36 cellular contexts compared by ENCODE assay signal in genomic region chr18:49960376-49960775, GRCh38.
"Had no signal": no experiment of that assay in that cellular context is flagged by ENCODE, and none has a peak within 500 bp of the region (broad histone marks: within the 10 kb centered on the region; RNA-seq: fewer than 3 reads in every experiment).

No MANE protein-coding gene starts in this region.

- H3K9me3 ChIP-seq: ascending aorta had no signal

- H3K27ac ChIP-seq: ascending aorta, cardiac muscle cell, VCaP had no signal

- ATAC-seq: activated CD4-positive, alpha-beta T cell treated with anti-CD3 and anti-CD28 coated beads for 36 hours; activated T-cell treated with anti-CD3 and anti-CD28 coated beads, Interleukin-2, amount 50 U/mL, for 4 hours; activated T-cell treated with anti-CD3 and anti-CD28 coated beads, Interleukin-2, amount 50 U/mL, for 72 hours had no signal

- H3K4me1 Mint-ChIP-seq: activated B cell treated with CpG ODN at 0.5 μM for 24 hours, brain had no signal

- H3K4me3 ChIP-seq: ascending aorta, cardiac muscle cell had no signal

- H3K36me3 Mint-ChIP-seq: activated CD4-positive, alpha-beta memory T cell treated with anti-CD3 and anti-CD28 coated beads for 36 hours; activated naive CD4-positive, alpha-beta T cell treated with anti-CD3 and anti-CD28 coated beads, Interleukin-2, amount 10 ng/mL, durations not matched to agents 7 days and 5 days; activated naive CD4-positive, alpha-beta T cell treated with anti-CD3 and anti-CD28 coated beads, Interleukin-2, amount 50 U/mL, for 24 hours; brain had no signal

- H3K4me3 Mint-ChIP-seq: activated B cell treated with CpG ODN at 0.5 μM for 24 hours; activated CD4-positive, alpha-beta memory T cell treated with anti-CD3 and anti-CD28 coated beads for 36 hours; activated CD4-positive, alpha-beta T cell treated with anti-CD3 and anti-CD28 coated beads for 36 hours; activated naive CD4-positive, alpha-beta T cell treated with anti-CD3 and anti-CD28 coated beads, Interleukin-2, amount 10 ng/mL, durations not matched to agents 7 days and 5 days; activated naive CD4-positive, alpha-beta T cell treated with anti-CD3 and anti-CD28 coated beads, Interleukin-2, amount 50 U/mL, for 24 hours; activated naive CD8-positive, alpha-beta T cell; activated T-cell treated with anti-CD3 and anti-CD28 coated beads, Interleukin-2, amount 50 U/mL, for 4 hours; activated T-cell treated with anti-CD3 and anti-CD28 coated beads, Interleukin-2, amount 50 U/mL, for 72 hours; activated T-helper 1 cell treated with anti-CD3 and anti-CD28 coated beads, Interleukin-12 subunit alpha, Interleukin-12 subunit beta, Interleukin-2, Interleukin-4 antibody, amounts not matched to agents 30 ng/mL and 10 ng/mL and 1 ng/mL, durations not matched to agents 14 hours and 24 hours and 36 hours; brain; central memory CD8-positive, alpha-beta T cell; T-helper 2 cell treated with Interferon-gamma antibody and Interleukin-4, amounts not matched to agents 5 μg/mL and 100 μg/mL, for 36 hours had no signal

- H3K27ac Mint-ChIP-seq: activated B cell treated with CpG ODN at 0.5 μM for 24 hours; activated CD4-positive, alpha-beta memory T cell treated with anti-CD3 and anti-CD28 coated beads for 36 hours; activated CD4-positive, alpha-beta T cell treated with anti-CD3 and anti-CD28 coated beads for 36 hours; activated naive CD4-positive, alpha-beta T cell treated with anti-CD3 and anti-CD28 coated beads, Interleukin-2, amount 50 U/mL, for 24 hours; activated naive CD8-positive, alpha-beta T cell; activated T-cell treated with anti-CD3 and anti-CD28 coated beads, Interleukin-2, amount 50 U/mL, for 72 hours; activated T-helper 1 cell treated with anti-CD3 and anti-CD28 coated beads, Interleukin-12 subunit alpha, Interleukin-12 subunit beta, Interleukin-2, Interleukin-4 antibody, amounts not matched to agents 30 ng/mL and 10 ng/mL and 1 ng/mL, durations not matched to agents 14 hours and 24 hours and 36 hours; activated T-helper 2 cell treated with anti-CD3 and anti-CD28 coated beads, Interferon-gamma antibody, Interleukin-2, Interleukin-4, amounts not matched to agents 10 μg/mL and 5 μg/mL and 100 μg/mL, durations not matched to agents 14 hours and 24 hours and 36 hours; brain; T-helper 1 cell treated with Interleukin-12 subunit alpha and Interleukin-12 subunit beta and Interleukin-4 antibody, amounts not matched to agents 30 μg/mL and 1 μg/mL, for 36 hours had no signal

- H3K9me3 Mint-ChIP-seq: activated B cell treated with CpG ODN at 0.5 μM for 24 hours; activated CD4-positive, alpha-beta memory T cell treated with anti-CD3 and anti-CD28 coated beads for 36 hours; activated naive CD4-positive, alpha-beta T cell treated with anti-CD3 and anti-CD28 coated beads, Interleukin-2, amount 10 ng/mL, durations not matched to agents 7 days and 5 days; activated naive CD4-positive, alpha-beta T cell treated with anti-CD3 and anti-CD28 coated beads, Interleukin-2, amount 50 U/mL, for 24 hours; activated T-cell treated with anti-CD3 and anti-CD28 coated beads, Interleukin-2, amount 50 U/mL, for 4 hours; activated T-cell treated with anti-CD3 and anti-CD28 coated beads, Interleukin-2, amount 50 U/mL, for 72 hours; activated T-helper 1 cell treated with anti-CD3 and anti-CD28 coated beads, Interleukin-12 subunit alpha, Interleukin-12 subunit beta, Interleukin-2, Interleukin-4 antibody, amounts not matched to agents 30 ng/mL and 10 ng/mL and 1 ng/mL, durations not matched to agents 14 hours and 24 hours and 36 hours; activated T-helper 2 cell treated with anti-CD3 and anti-CD28 coated beads, Interferon-gamma antibody, Interleukin-2, Interleukin-4, amounts not matched to agents 10 μg/mL and 5 μg/mL and 100 μg/mL, durations not matched to agents 14 hours and 24 hours and 36 hours; central memory CD8-positive, alpha-beta T cell; T-helper 1 cell treated with Interleukin-12 subunit alpha and Interleukin-12 subunit beta and Interleukin-4 antibody, amounts not matched to agents 30 μg/mL and 1 μg/mL, for 36 hours; T-helper 2 cell treated with Interferon-gamma antibody and Interleukin-4, amounts not matched to agents 5 μg/mL and 100 μg/mL, for 36 hours had no signal

- DNase-seq: activated B cell treated with CpG ODN at 0.5 μM for 24 hours; activated CD4-positive, alpha-beta memory T cell treated with anti-CD3 and anti-CD28 coated beads for 36 hours; activated CD4-positive, alpha-beta T cell treated with anti-CD3 and anti-CD28 coated beads for 36 hours; activated CD4-positive, alpha-beta T cell treated with anti-CD3 and anti-CD28 coated beads for 48 hours; activated CD4-positive, alpha-beta T cell treated with anti-CD3 and anti-CD28 coated beads, Interleukin-2, amount 50 U/mL, for 1 hour; activated CD4-positive, alpha-beta T cell treated with anti-CD3 and anti-CD28 coated beads, Interleukin-2, amount 50 U/mL, for 4 hours; activated CD4-positive, CD25-positive, alpha-beta regulatory T cell treated with anti-CD3 and anti-CD28 coated beads, Interleukin-2, amount 50 U/mL, for 72 hours; activated CD8-positive, alpha-beta memory T cell treated with anti-CD3 and anti-CD28 coated beads, Interleukin-2, amount 50 U/mL, for 4 hours; activated effector memory CD4-positive, alpha-beta T cell treated with Interleukin-2 at 50 U/mL for 16 hours; activated gamma-delta T cell; activated naive CD4-positive, alpha-beta T cell treated with anti-CD3 and anti-CD28 coated beads, Interleukin-2, amount 10 ng/mL, durations not matched to agents 7 days and 5 days; activated naive CD4-positive, alpha-beta T cell treated with Interleukin-2 at 50 U/mL for 16 hours; activated T-cell treated with anti-CD3 and anti-CD28 coated beads for 4 hours; activated T-cell treated with anti-CD3 and anti-CD28 coated beads, Interleukin-2, amount 50 U/mL, for 1 hour; activated T-cell treated with anti-CD3 and anti-CD28 coated beads, Interleukin-2, amount 50 U/mL, for 4 hours; activated T-cell treated with anti-CD3 and anti-CD28 coated beads, Interleukin-2, amount 50 U/mL, for 72 hours; amygdala; anterior cingulate cortex; caudate nucleus; cerebellar nuclear complex; SW 1271; T-helper 1 cell; T-helper 2 cell; T-helper 9 cell had no signal

- H3K36me3 ChIP-seq: ascending aorta, cardiac muscle cell had no signal

- FAIRE-seq: TTC549 had no signal

- H3K4me1 ChIP-seq: ascending aorta had no signal

- H3K27me3 Mint-ChIP-seq: activated naive CD4-positive, alpha-beta T cell treated with anti-CD3 and anti-CD28 coated beads, Interleukin-2, amount 50 U/mL, for 24 hours had no signal
